Comparison of ENCODE assay signal across 15 cellular contexts in the genomic region with DNA sequence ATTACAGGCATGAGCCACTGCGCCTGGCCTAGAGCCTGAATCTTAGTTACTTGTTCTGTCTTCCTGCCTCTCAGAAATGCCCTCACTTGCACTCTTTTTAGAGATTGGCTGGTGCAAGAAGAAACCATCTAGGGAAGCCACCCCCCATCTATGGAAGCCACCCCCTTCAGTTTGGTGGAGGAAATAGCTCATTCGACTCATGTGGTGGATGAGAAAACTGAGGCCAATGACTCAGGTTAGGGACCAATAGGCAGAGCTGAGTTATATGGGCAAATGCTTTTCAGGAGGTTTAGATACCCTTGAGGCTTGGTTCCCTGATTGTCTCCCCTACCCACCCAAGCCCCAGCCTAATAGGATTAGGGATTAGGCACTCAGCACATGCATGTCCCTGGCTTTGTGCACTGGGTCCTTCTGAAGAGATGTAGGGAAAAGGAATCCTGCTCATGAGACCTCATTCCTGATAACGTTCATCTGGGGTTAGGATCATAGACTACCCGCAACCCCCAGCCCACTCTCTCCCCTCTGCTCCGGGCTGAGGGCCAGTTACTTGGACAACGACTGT.
A peak's percentile ranks its signal among the peaks of the same experiment; 100 is the strongest.
DNase-seq lines count a peak whose midpoint lies in the region; ATAC-seq and TF ChIP-seq lines count a peak whose summit lies in the region.
"Had no signal": no experiment of that assay in that cellular context is flagged by ENCODE, and none has a peak within 500 bp of the region (broad histone marks: within the 10 kb centered on the region; RNA-seq: fewer than 3 reads in every experiment).

No MANE protein-coding gene starts in this region.

- H3K27ac ChIP-seq in WERI-Rb-1 = peak overlapping the region; percentile 60
- H3K27ac ChIP-seq in SK-N-SH (ENCODE audit: low read depth in 2 of 2, low read length in 1 of 2) = no peak overlapping the region
- H3K27ac ChIP-seq: BLaER1 treated with 17β-estradiol and CSF1 and Interleukin-3, amounts not matched to agents 10 nM and 100 nM had no signal

- H2AFZ ChIP-seq in SK-N-SH (ENCODE audit: low read depth) = no peak overlapping the region

- H3K9me2 ChIP-seq in SK-N-SH = no peaks in the 10 kb centered on the region

- H4K20me1 ChIP-seq in SK-N-SH (ENCODE audit: insufficient read depth) = no peaks in the 10 kb centered on the region

- peaks cover 23% of the 10 kb centered on the region for H3K27me3 Mint-ChIP-seq in activated CD4-positive, alpha-beta T cell treated with anti-CD3 and anti-CD28 coated beads for 36 hours
- H3K27me3 Mint-ChIP-seq in stimulated activated naive CD8-positive, alpha-beta T cell treated with anti-CD3 and anti-CD28 coated beads, Interleukin-15, amount 100 ng/mL, for 72 hours = peaks cover 56% of the 10 kb centered on the region

- H3K36me3 Mint-ChIP-seq in activated CD4-positive, alpha-beta T cell treated with anti-CD3 and anti-CD28 coated beads for 36 hours (ENCODE audit: low read depth) = no peaks in the 10 kb centered on the region
- H3K36me3 Mint-ChIP-seq: CD4-positive, CD25-positive, alpha-beta regulatory T cell had no signal

- no peaks in the 10 kb centered on the region for H3F3A ChIP-seq in SK-N-SH (replicated peaks; ENCODE audit: insufficient read depth)

- no peaks in the 10 kb centered on the region for H3K27me3 ChIP-seq in WERI-Rb-1 (ENCODE audit: insufficient read depth, low read depth, severe bottlenecking)
- H3K27me3 ChIP-seq in SK-N-SH (ENCODE audit: insufficient read depth) = no peaks in the 10 kb centered on the region; the same call in 1 of the 2 replicates

- H3K4me3 Mint-ChIP-seq in activated CD4-positive, alpha-beta T cell treated with anti-CD3 and anti-CD28 coated beads for 36 hours = no peak overlapping the region
- no peak overlapping the region for H3K4me3 Mint-ChIP-seq in stimulated activated naive CD8-positive, alpha-beta T cell treated with anti-CD3 and anti-CD28 coated beads, Interleukin-15, amount 100 ng/mL, for 72 hours
- H3K4me3 Mint-ChIP-seq: CD4-positive, CD25-positive, alpha-beta regulatory T cell had no signal

- ATAC-seq in activated CD4-positive, alpha-beta T cell treated with anti-CD3 and anti-CD28 coated beads for 36 hours = peak; percentile 51
- ATAC-seq in stimulated activated naive CD8-positive, alpha-beta T cell treated with anti-CD3 and anti-CD28 coated beads, Interleukin-15, Interleukin-2, amounts not matched to agents 100 U/mL and 50 U/mL, for 24 hours = peak; percentile 44
- no peak for ATAC-seq in stimulated activated naive CD8-positive, alpha-beta T cell treated with anti-CD3 and anti-CD28 coated beads, Interleukin-15, amount 100 ng/mL, for 72 hours
- ATAC-seq in HG03571 (IDR thresholded peaks at IDR 0.05; ENCODE audit: unreplicated experiment) = no peak
- ATAC-seq: HepG2 had no signal

- DNase-seq in activated CD4-positive, alpha-beta T cell treated with anti-CD3 and anti-CD28 coated beads for 36 hours = no peak
- no peak for DNase-seq in activated CD4-positive, alpha-beta T cell treated with anti-CD3 and anti-CD28 coated beads for 4 hours
- DNase-seq in stimulated activated naive CD8-positive, alpha-beta T cell treated with anti-CD3 and anti-CD28 coated beads, Interleukin-15, Interleukin-2, amounts not matched to agents 100 U/mL and 50 U/mL, for 24 hours = no peak
- DNase-seq in stimulated activated naive CD8-positive, alpha-beta T cell treated with anti-CD3 and anti-CD28 coated beads, Interleukin-15, amount 100 ng/mL, for 72 hours = no peak
- DNase-seq in WERI-Rb-1 = peak; percentile 87
- DNase-seq in SK-N-SH = no peak
- DNase-seq: 8988T; ACHN; CD4-positive, CD25-positive, alpha-beta regulatory T cell; DMS79; GDM1 had no signal

- intact Hi-C loops in activated CD4-positive, alpha-beta T cell treated with anti-CD3 and anti-CD28 coated beads for 36 hours (cut with DNase I, micrococcal nuclease) = no loop called here

- no peaks in the 10 kb centered on the region for H3K79me2 ChIP-seq in SK-N-SH (ENCODE audit: insufficient read depth)

- no peak overlapping the region for H3K27ac Mint-ChIP-seq in activated CD4-positive, alpha-beta T cell treated with anti-CD3 and anti-CD28 coated beads for 36 hours
- no peak overlapping the region for H3K27ac Mint-ChIP-seq in stimulated activated naive CD8-positive, alpha-beta T cell treated with anti-CD3 and anti-CD28 coated beads, Interleukin-15, amount 100 ng/mL, for 72 hours
- H3K27ac Mint-ChIP-seq: CD4-positive, CD25-positive, alpha-beta regulatory T cell had no signal

- peaks cover 0 to 2% of the 10 kb centered on the region in 2 experiments; a peak in 1 of 4 replicates for H3K4me1 ChIP-seq in SK-N-SH (ENCODE audit: control insufficient read depth in 1 of 2, insufficient read depth in 2 of 2, low read depth in 1 of 2, low read length in 1 of 2)
- H3K4me1 ChIP-seq: HAP-1 had no signal

- H3K36me3 ChIP-seq in WERI-Rb-1 = no peaks in the 10 kb centered on the region
- H3K36me3 ChIP-seq in SK-N-SH (replicated peaks in 1 of 2; ENCODE audit: control insufficient read depth in 1 of 2, insufficient read depth in 2 of 2, low read length in 1 of 2) = no peaks in the 10 kb centered on the region
- H3K36me3 ChIP-seq: BLaER1 treated with 17β-estradiol and CSF1 and Interleukin-3, amounts not matched to agents 10 nM and 100 nM; HAP-1 had no signal

- CTCF ChIA-PET in activated CD4-positive, alpha-beta T cell treated with anti-CD3 and anti-CD28 coated beads for 36 hours (lab: Charles Lee) = no interaction called here
- CTCF ChIA-PET in SK-N-SH (lab: Yijun Ruan, JAX) = interaction anchor here (1.0 to 1.8 kb wide), 2 partner anchors 63 to 110 kb away, joined by 3 to 7 read pairs; no protein-coding TSS in a partner anchor

- TF ChIP-seq CTCF in WERI-Rb-1 (IDR thresholded peaks at IDR 0.05; ENCODE audit: low read depth, low read length) = no peak
- TF ChIP-seq CTCF in SK-N-SH (IDR thresholded peaks at IDR 0.05) = no peak

- no peak overlapping the region for H3K9ac ChIP-seq in SK-N-SH

- TF ChIP-seq EP300 in SK-N-SH (IDR thresholded peaks at IDR 0.05; ENCODE audit: borderline replicate concordance in 1 of 2, low read depth in 1 of 2, low read length in 1 of 2) = no peak

- 39% methylated on average over 6 of the region's 6 CpGs for whole genome bisulfite sequencing in SK-N-SH (ENCODE audit: low lambda C conversion rate)

- H3K9me3 Mint-ChIP-seq in activated CD4-positive, alpha-beta T cell treated with anti-CD3 and anti-CD28 coated beads for 36 hours (ENCODE audit: low read depth) = no peaks in the 10 kb centered on the region
- H3K9me3 Mint-ChIP-seq in stimulated activated naive CD8-positive, alpha-beta T cell treated with anti-CD3 and anti-CD28 coated beads, Interleukin-15, amount 100 ng/mL, for 72 hours = no peaks in the 10 kb centered on the region

- H3K9me3 ChIP-seq in WERI-Rb-1 (ENCODE audit: severe bottlenecking) = no peaks in the 10 kb centered on the region
- H3K9me3 ChIP-seq in SK-N-SH = no peaks in the 10 kb centered on the region
- H3K9me3 ChIP-seq: BLaER1 treated with 17β-estradiol and CSF1 and Interleukin-3, amounts not matched to agents 10 nM and 100 nM; HAP-1 had no signal

- POLR2A ChIA-PET in activated CD4-positive, alpha-beta T cell treated with anti-CD3 and anti-CD28 coated beads for 36 hours (lab: Charles Lee) = no interaction called here
- POLR2A ChIA-PET in SK-N-SH (lab: Yijun Ruan, JAX) = no interaction called here

- H3K4me3 ChIP-seq in WERI-Rb-1 (ENCODE audit: low read depth, low read length) (no peak overlapping the region), SK-N-SH (ENCODE audit: low read depth in 2 of 2, low read length in 1 of 2) (no peak overlapping the region)
- H3K4me3 ChIP-seq: BLaER1 treated with 17β-estradiol and CSF1 and Interleukin-3, amounts not matched to agents 10 nM and 100 nM; HAP-1 had no signal

- no peak overlapping the region for H3K4me2 ChIP-seq in SK-N-SH

- H3K4me1 Mint-ChIP-seq in activated CD4-positive, alpha-beta T cell treated with anti-CD3 and anti-CD28 coated beads for 36 hours = no peaks in the 10 kb centered on the region
- no peaks in the 10 kb centered on the region for H3K4me1 Mint-ChIP-seq in stimulated activated naive CD8-positive, alpha-beta T cell treated with anti-CD3 and anti-CD28 coated beads, Interleukin-15, amount 100 ng/mL, for 72 hours

- no peak for TF ChIP-seq RAD21 in SK-N-SH (IDR thresholded peaks at IDR 0.05; ENCODE audit: low read length)

TF ChIP-seq in SK-N-SH, 30 proteins besides CTCF, POLR2A, EP300 and RAD21:
- TF ChIP-seq EZH2phosphoT487 (IDR thresholded peaks at IDR 0.05; ENCODE audit: borderline replicate concordance, low read depth) (no peak), RFX5 (IDR thresholded peaks at IDR 0.05; ENCODE audit: low read length) (no peak)
- TF ChIP-seq, protein P1, sequence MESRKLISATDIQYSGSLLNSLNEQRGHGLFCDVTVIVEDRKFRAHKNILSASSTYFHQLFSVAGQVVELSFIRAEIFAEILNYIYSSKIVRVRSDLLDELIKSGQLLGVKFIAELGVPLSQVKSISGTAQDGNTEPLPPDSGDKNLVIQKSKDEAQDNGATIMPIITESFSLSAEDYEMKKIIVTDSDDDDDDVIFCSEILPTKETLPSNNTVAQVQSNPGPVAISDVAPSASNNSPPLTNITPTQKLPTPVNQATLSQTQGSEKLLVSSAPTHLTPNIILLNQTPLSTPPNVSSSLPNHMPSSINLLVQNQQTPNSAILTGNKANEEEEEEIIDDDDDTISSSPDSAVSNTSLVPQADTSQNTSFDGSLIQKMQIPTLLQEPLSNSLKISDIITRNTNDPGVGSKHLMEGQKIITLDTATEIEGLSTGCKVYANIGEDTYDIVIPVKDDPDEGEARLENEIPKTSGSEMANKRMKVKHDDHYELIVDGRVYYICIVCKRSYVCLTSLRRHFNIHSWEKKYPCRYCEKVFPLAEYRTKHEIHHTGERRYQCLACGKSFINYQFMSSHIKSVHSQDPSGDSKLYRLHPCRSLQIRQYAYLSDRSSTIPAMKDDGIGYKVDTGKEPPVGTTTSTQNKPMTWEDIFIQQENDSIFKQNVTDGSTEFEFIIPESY (IDR thresholded peaks at IDR 0.05; ENCODE audit: borderline replicate concordance, low read depth) = no peak
- TF ChIP-seq, protein P2, sequence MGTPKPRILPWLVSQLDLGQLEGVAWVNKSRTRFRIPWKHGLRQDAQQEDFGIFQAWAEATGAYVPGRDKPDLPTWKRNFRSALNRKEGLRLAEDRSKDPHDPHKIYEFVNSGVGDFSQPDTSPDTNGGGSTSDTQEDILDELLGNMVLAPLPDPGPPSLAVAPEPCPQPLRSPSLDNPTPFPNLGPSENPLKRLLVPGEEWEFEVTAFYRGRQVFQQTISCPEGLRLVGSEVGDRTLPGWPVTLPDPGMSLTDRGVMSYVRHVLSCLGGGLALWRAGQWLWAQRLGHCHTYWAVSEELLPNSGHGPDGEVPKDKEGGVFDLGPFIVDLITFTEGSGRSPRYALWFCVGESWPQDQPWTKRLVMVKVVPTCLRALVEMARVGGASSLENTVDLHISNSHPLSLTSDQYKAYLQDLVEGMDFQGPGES (IDR thresholded peaks at IDR 0.05; ENCODE audit: low read depth, low read length) = no peak

Comparison
In these comparisons a context has a peak if more than half of its experiments do, and no peak if none do; other contexts are left out.
1. ATAC-seq: peak in activated CD4-positive, alpha-beta T cell treated with anti-CD3 and anti-CD28 coated beads for 36 hours (single experiment) and stimulated activated naive CD8-positive, alpha-beta T cell treated with anti-CD3 and anti-CD28 coated beads, Interleukin-15, Interleukin-2, amounts not matched to agents 100 U/mL and 50 U/mL, for 24 hours (single experiment); none in stimulated activated naive CD8-positive, alpha-beta T cell treated with anti-CD3 and anti-CD28 coated beads, Interleukin-15, amount 100 ng/mL, for 72 hours (single experiment) and HG03571 (single experiment).